In the genomic region with DNA sequence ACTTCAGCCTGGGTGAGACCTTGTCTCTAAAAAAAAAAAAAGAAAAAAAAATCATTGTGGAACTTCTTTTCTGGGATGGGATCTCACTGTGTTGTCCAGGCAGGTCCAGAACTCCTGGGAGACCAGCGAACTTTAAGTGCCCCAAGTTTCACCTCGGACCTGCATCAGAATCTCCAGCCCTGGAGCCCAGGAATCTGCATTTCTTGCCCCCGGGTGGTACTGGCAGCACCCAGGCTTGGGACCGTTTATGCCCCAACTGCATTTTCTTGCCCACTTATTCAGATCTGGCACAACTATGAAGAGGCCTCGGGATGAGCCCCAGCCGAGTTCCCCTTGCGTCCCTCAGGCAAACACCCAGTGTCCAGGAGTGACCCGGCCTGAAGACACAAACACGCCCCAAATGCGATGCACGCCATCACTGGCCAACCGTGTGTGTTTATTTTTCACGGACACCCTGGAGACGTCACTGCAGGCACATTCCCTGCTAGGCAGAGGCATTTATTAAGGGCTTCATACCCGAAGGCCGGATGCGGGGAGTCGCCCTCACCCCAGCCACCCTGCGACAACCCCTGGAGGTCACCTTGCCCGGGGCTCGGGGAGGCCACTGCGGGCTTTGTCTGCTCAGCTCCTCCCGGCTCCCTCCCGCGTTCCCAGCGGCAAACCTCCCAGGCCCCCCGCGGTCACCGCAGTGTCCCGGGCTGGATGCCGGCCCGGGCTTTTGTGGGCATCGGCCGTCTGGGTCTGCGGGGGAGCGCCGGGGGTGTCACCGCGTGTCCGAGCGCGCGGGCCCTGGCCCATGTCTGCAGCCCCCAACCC, we compare ENCODE assay signal across 8 cellular contexts. TPM values are rescaled to one million over a fixed set of nuclear protein-coding genes. Genes with fewer than 3 reads are reported as not detected.
A peak's percentile ranks its signal among the peaks of the same experiment; 100 is the strongest.
DNase-seq lines count a peak whose midpoint lies in the region; ATAC-seq, FAIRE-seq and TF ChIP-seq lines count a peak whose summit lies in the region.

No MANE protein-coding gene starts in this region.

- TF ChIP-seq POLR2A in GM12878 (IDR thresholded peaks at IDR 0.05; ENCODE audit: low read depth, low read length): no peak

- ATAC-seq in GM12878 (peak; percentile 11; the same call in 2 of the 3 replicates), HG02642 (IDR thresholded peaks at IDR 0.05; ENCODE audit: poor library complexity, unreplicated experiment) (no peak), GM21825 (IDR thresholded peaks at IDR 0.05; ENCODE audit: unreplicated experiment) (no peak)

- peak; percentile 24 for DNase-seq in DMS153 (lab: John Stamatoyannopoulos, UW)
- no peak for DNase-seq in GM12878 (ENCODE audit: low read depth, low spot score)
- DNase-seq in NAMALWA (ENCODE audit: low spot score): no peak

- H3K79me2 ChIP-seq in KMS-11 (ENCODE audit: insufficient read depth, low read depth) (no peaks in the 10 kb centered on the region), GM12878 (ENCODE audit: control insufficient read depth, insufficient read depth, low read length) (no peaks in the 10 kb centered on the region)

- CTCF ChIA-PET in GM12878 (lab: Yijun Ruan, JAX): no interaction called here

- no peak for FAIRE-seq in GM12878 (lab: Jason Lieb, UNC)

- H3K9me3 ChIP-seq in GM12878 (replicated peaks; ENCODE audit: control insufficient read depth, insufficient read depth, low read length) (no peaks in the 10 kb centered on the region), iPS-18a (ENCODE audit: control insufficient read depth, low read depth, low read length) (no peaks in the 10 kb centered on the region), skeletal muscle satellite cell (replicated peaks; ENCODE audit: low read length) (no peaks in the 10 kb centered on the region)

- intact Hi-C loops in GM12878 (cut with micrococcal nuclease; ENCODE audit: unreplicated experiment): no loop called here

- H3K9ac ChIP-seq in KMS-11 (no peak overlapping the region; the same call in 1 of the 2 replicates), GM12878 (ENCODE audit: control insufficient read depth, insufficient read depth, low read length) (no peak overlapping the region), iPS-18a (ENCODE audit: low read length) (peak overlapping the region; percentile 51), skeletal muscle satellite cell (ENCODE audit: low read depth, low read length) (peak overlapping the region; percentile 46)

- POLR2A ChIA-PET in GM12878 (lab: Charles Lee): no interaction called here

- H3K4me2 ChIP-seq in KMS-11 (peak overlapping the region; percentile 93), GM12878 (ENCODE audit: control insufficient read depth, insufficient read depth) (peak overlapping the region; percentile 55), skeletal muscle satellite cell (ENCODE audit: low read length) (peak overlapping the region; percentile 98)

- H4K20me1 ChIP-seq in KMS-11 (ENCODE audit: insufficient read depth): no peaks in the 10 kb centered on the region
- H4K20me1 ChIP-seq in GM12878 (ENCODE audit: control insufficient read depth, insufficient read depth): no peaks in the 10 kb centered on the region

- H3K36me3 ChIP-seq in KMS-11 (ENCODE audit: insufficient read depth) (no peaks in the 10 kb centered on the region), GM12878 (ENCODE audit: control insufficient read depth in 2 of 2, insufficient read depth in 2 of 2, low read length in 1 of 2) (no peaks in the 10 kb centered on the region), iPS-18a (ENCODE audit: control insufficient read depth, low read depth, low read length) (no peaks in the 10 kb centered on the region), skeletal muscle satellite cell (ENCODE audit: insufficient read depth, low read length) (no peaks in the 10 kb centered on the region)

- RAD21 ChIA-PET in GM12878 (lab: Charles Lee; ENCODE audit: unreplicated experiment): no interaction called here

- H3K4me1 ChIP-seq in KMS-11 (ENCODE audit: low read depth, poor library complexity, severe bottlenecking) (peaks cover 17% of the 10 kb centered on the region), GM12878 (ENCODE audit: control insufficient read depth, insufficient read depth, low read length) (no peaks in the 10 kb centered on the region), iPS-18a (ENCODE audit: control insufficient read depth, low read depth, low read length) (peaks cover 6% of the 10 kb centered on the region), skeletal muscle satellite cell (ENCODE audit: control insufficient read depth, insufficient read depth, low read length) (peaks cover 8% of the 10 kb centered on the region)

- H3K27ac ChIP-seq in KMS-11 (no peak overlapping the region), GM12878 (ENCODE audit: control insufficient read depth, insufficient read depth) (no peak overlapping the region), iPS-18a (ENCODE audit: low read length) (no peak overlapping the region)

- H2AFZ ChIP-seq in KMS-11 (ENCODE audit: low read depth) (peak overlapping the region; percentile 78), GM12878 (ENCODE audit: control insufficient read depth, low read depth, low read length) (no peak overlapping the region)

- in situ Hi-C loops in GM12878 (cut with MboI): no loop called here

- BruUV-seq in GM12878 (replicated peaks; lab: Mats Ljungman, UMichigan): no TSS peak

- H3K27me3 ChIP-seq in KMS-11 (ENCODE audit: insufficient read depth, low read depth): peaks cover 10% of the 10 kb centered on the region; the same call in 1 of the 2 replicates
- peaks cover 1 to 3% of the 10 kb centered on the region in 2 experiments; a peak in 3 of 4 replicates for H3K27me3 ChIP-seq in GM12878 (replicated peaks in 1 of 2; ENCODE audit: control insufficient read depth in 2 of 2, insufficient read depth in 2 of 2, low read length in 1 of 2)
- no peaks in the 10 kb centered on the region for H3K27me3 ChIP-seq in iPS-18a (ENCODE audit: control insufficient read depth, insufficient read depth, low read length)
- no peaks in the 10 kb centered on the region for H3K27me3 ChIP-seq in skeletal muscle satellite cell (ENCODE audit: control insufficient read depth, insufficient read depth, low read length)

- 16% methylated on average over 43 of the region's 43 CpGs for WGBS in GM12878 (ENCODE audit: insufficient coverage, insufficient replicate concordance, low lambda C conversion rate, missing lambda C conversion rate)

- no peak for TF ChIP-seq EP300 in GM12878 (IDR thresholded peaks at IDR 0.05; ENCODE audit: borderline replicate concordance in 1 of 2, control insufficient read depth in 1 of 2, low read depth in 2 of 2, low read length in 2 of 2)

- no peak for TF ChIP-seq RAD21 in GM12878 (IDR thresholded peaks at IDR 0.05; ENCODE audit: insufficient read depth, low read depth, low read length)

- H3K4me3 ChIP-seq in KMS-11 (IDR thresholded peaks at IDR 0.05; ENCODE audit: insufficient read depth, low read depth, low read length): no peak overlapping the region
- H3K4me3 ChIP-seq in GM12878: no peak overlapping the region
- H3K4me3 ChIP-seq in iPS-18a (ENCODE audit: low read length): peak overlapping the region; percentile 76
- peak overlapping the region; percentile 74 for H3K4me3 ChIP-seq in skeletal muscle satellite cell (ENCODE audit: low read length)

- SMC1A ChIA-PET in GM12878 (lab: Charles Lee; ENCODE audit: uncharacterized antibody, unreplicated experiment): no interaction called here

- TF ChIP-seq CTCF in KMS-11 (conservative IDR thresholded peaks at IDR 0.05; ENCODE audit: low read depth, low read length) (no peak), GM12878 (IDR thresholded peaks at IDR 0.05 in 2 of 3, conservative IDR thresholded peaks at IDR 0.05 in 1 of 3; ENCODE audit: control insufficient read depth in 2 of 3, extremely low read depth in 1 of 3, insufficient read depth in 1 of 3, low read depth in 3 of 3, low read length in 3 of 3) (no peak)

RNA-seq across cellular contexts. Expression of a gene that starts 0.7 kb away (rescaled TPM):
- 0.64 and 1.8 TPM in 2 replicates for total RNA-seq in GM12878 (2013; cell fraction: nucleolus; rRNA removed)
- total RNA-seq in GM12878 (2014; rRNA removed) (0.05 and 0.23 TPM in 2 replicates), GM12878 (2014; rRNA removed; fragmentation: Illumina TruSeq; extraction: Trizol) (0.27 and 0.32 TPM in 2 replicates), GM12878 (2021) (0.35 and 0.64 TPM in 2 replicates)
- not detected for polyA plus RNA-seq in GM12878 (2011; ENCODE audit: low read depth)
- polyA plus RNA-seq in GM12878 (2011; rRNA removed) (0.04 TPM in 1 of 2 replicates, not detected in the other), GM12878 (2014; fragmentation: Illumina TruSeq; extraction: Trizol) (0.46 and 0.52 TPM in 2 replicates), GM12878 (2014; fragmentation: Nextera tagmentation; extraction: Ambion mirVana) (under 1 TPM; 0.03 to 0.18 TPM), GM12878 (2014; rRNA removed) (0.05 and 0.28 TPM in 2 replicates), GM12878 (2016; fragmentation: Nextera tagmentation; extraction: Ambion mirVana) (under 1 TPM in 1 of 2 experiments, not detected in 1; 0.56 TPM)
- 0.10 TPM in 1 of 2 replicates, not detected in the other for polyA plus RNA-seq in GM12878 (2011; cell fraction: cytosol; rRNA removed)
- 0.37 TPM in 2 replicates for polyA plus RNA-seq in GM12878 (2011; cell fraction: nucleus; rRNA removed)
- polyA plus RNA-seq in GM12878 (2012): 0.15 and 0.17 TPM in 2 replicates
- polyA minus RNA-seq in GM12878 (2011; rRNA and poly(A)+ RNA removed): 0.67 TPM in 1 of 2 replicates, not detected in the other
- polyA minus RNA-seq in GM12878 (2011; cell fraction: cytosol; rRNA and poly(A)+ RNA removed): 0.40 and 1.2 TPM in 2 replicates
- 0.12 and 0.67 TPM in 2 replicates for polyA minus RNA-seq in GM12878 (2011; cell fraction: nucleus; rRNA and poly(A)+ RNA removed)
- total RNA-seq in skeletal muscle satellite cell (2012; rRNA removed): 2.0 and 3.5 TPM in 2 replicates

RNA-seq across cellular contexts. Expression of a gene that starts 11.1 kb away (rescaled TPM):
- total RNA-seq in GM12878 (2013; cell fraction: nucleolus; rRNA removed): 206 and 230 TPM in 2 replicates
- total RNA-seq in GM12878 (2014; rRNA removed) (46.8 and 57.7 TPM in 2 replicates), GM12878 (2014; rRNA removed; fragmentation: Illumina TruSeq; extraction: Trizol) (32.0 and 32.1 TPM in 2 replicates), GM12878 (2021) (64.3 and 84.5 TPM in 2 replicates)
- polyA plus RNA-seq in GM12878 (2011; ENCODE audit: low read depth): 19.4 TPM
- polyA plus RNA-seq in GM12878 (2011; rRNA removed) (35.5 and 57.6 TPM in 2 replicates), GM12878 (2014; fragmentation: Illumina TruSeq; extraction: Trizol) (30.6 and 54.3 TPM in 2 replicates), GM12878 (2014; fragmentation: Nextera tagmentation; extraction: Ambion mirVana) (1 to 10 TPM; 4.7 to 6.9 TPM), GM12878 (2014; rRNA removed) (79.6 and 95.9 TPM in 2 replicates), GM12878 (2016; fragmentation: Nextera tagmentation; extraction: Ambion mirVana) (10 to 100 TPM; 50.4 to 53.4 TPM)
- 58.6 and 71.9 TPM in 2 replicates for polyA plus RNA-seq in GM12878 (2011; cell fraction: cytosol; rRNA removed)
- 314 and 366 TPM in 2 replicates for polyA plus RNA-seq in GM12878 (2011; cell fraction: nucleus; rRNA removed)
- polyA plus RNA-seq in GM12878 (2012): 28.7 and 32.6 TPM in 2 replicates
- polyA minus RNA-seq in GM12878 (2011; rRNA and poly(A)+ RNA removed): 86.9 and 95.3 TPM in 2 replicates
- 32.7 and 34.4 TPM in 2 replicates for polyA minus RNA-seq in GM12878 (2011; cell fraction: cytosol; rRNA and poly(A)+ RNA removed)
- polyA minus RNA-seq in GM12878 (2011; cell fraction: nucleus; rRNA and poly(A)+ RNA removed): 98.0 and 181 TPM in 2 replicates
- total RNA-seq in skeletal muscle satellite cell (2012; rRNA removed): 17.0 and 21.8 TPM in 2 replicates

RNA-seq across cellular contexts. Expression of a gene that starts 45.8 kb away (rescaled TPM):
- 211 and 247 TPM in 2 replicates for total RNA-seq in GM12878 (2013; cell fraction: nucleolus; rRNA removed)
- total RNA-seq in GM12878 (2014; rRNA removed) (92.1 and 102 TPM in 2 replicates), GM12878 (2014; rRNA removed; fragmentation: Illumina TruSeq; extraction: Trizol) (47.1 and 52.7 TPM in 2 replicates), GM12878 (2021) (110 and 130 TPM in 2 replicates)
- polyA plus RNA-seq in GM12878 (2011; ENCODE audit: low read depth): 79.7 TPM
- polyA plus RNA-seq in GM12878 (2011; rRNA removed) (70.2 and 87.7 TPM in 2 replicates), GM12878 (2014; fragmentation: Illumina TruSeq; extraction: Trizol) (42.7 and 82.1 TPM in 2 replicates), GM12878 (2014; fragmentation: Nextera tagmentation; extraction: Ambion mirVana) (10 to 100 TPM in 1 of 2 experiments, 1 to 10 TPM in 1; 8.4 to 22.5 TPM), GM12878 (2014; rRNA removed) (119 and 124 TPM in 2 replicates), GM12878 (2016; fragmentation: Nextera tagmentation; extraction: Ambion mirVana) (10 to 100 TPM; 91.1 to 96.6 TPM)
- 92.9 and 118 TPM in 2 replicates for polyA plus RNA-seq in GM12878 (2011; cell fraction: cytosol; rRNA removed)
- 274 and 357 TPM in 2 replicates for polyA plus RNA-seq in GM12878 (2011; cell fraction: nucleus; rRNA removed)
- polyA plus RNA-seq in GM12878 (2012): 148 and 213 TPM in 2 replicates
- polyA minus RNA-seq in GM12878 (2011; rRNA and poly(A)+ RNA removed): 51.9 and 78.2 TPM in 2 replicates
- polyA minus RNA-seq in GM12878 (2011; cell fraction: cytosol; rRNA and poly(A)+ RNA removed): 28.9 and 36.4 TPM in 2 replicates
- 46.1 and 78.6 TPM in 2 replicates for polyA minus RNA-seq in GM12878 (2011; cell fraction: nucleus; rRNA and poly(A)+ RNA removed)
- 129 and 168 TPM in 2 replicates for total RNA-seq in skeletal muscle satellite cell (2012; rRNA removed)

Comparison
In these comparisons a context has a peak if more than half of its experiments do, and no peak if none do; other contexts are left out.
1. H3K4me3 ChIP-seq: peak in iPS-18a (single experiment) and skeletal muscle satellite cell (single experiment); none in KMS-11 (single experiment) and GM12878 (single experiment).
2. H3K9ac ChIP-seq: peak in iPS-18a (single experiment) and skeletal muscle satellite cell (single experiment); none in KMS-11 (single experiment) and GM12878 (single experiment).
3. Peak in every context shown above with its lines, with median percentiles within 50 percentile points of each other: H3K4me2 ChIP-seq.